ENCODE assay signal across 8 cellular contexts in genomic region chr4:118836763-118837507, GRCh38. TPM values are rescaled to one million over a fixed set of nuclear protein-coding genes. Genes with fewer than 3 reads are reported as not detected.
DNase-seq lines count a peak whose midpoint lies in the region; ATAC-seq and TF ChIP-seq lines count a peak whose summit lies in the region.

No MANE protein-coding gene starts in this region.

- peaks cover 2% of the 10 kb centered on the region for H3K36me3 ChIP-seq in kidney epithelial cell (ENCODE audit: control insufficient read depth, insufficient read depth, low read length)
- H3K36me3 ChIP-seq in thymus (ENCODE audit: control insufficient read depth, insufficient read depth), result no peaks in the 10 kb centered on the region

- WGBS in thymus, result 63% methylated on average over 8 of the region's 8 CpGs

- CTCF ChIA-PET in activated CD8-positive, alpha-beta memory T cell treated with anti-CD3 and anti-CD28 coated beads, Interleukin-2, amount 10 ng/mL, durations not matched to agents 7 days and 5 days (lab: Charles Lee), result interaction anchor here (0.9 to 1.7 kb wide), 5 partner anchors 9 to 65 kb away, joined by 3 to 10 read pairs (median 3); no protein-coding TSS in a partner anchor

- no peaks in the 10 kb centered on the region for H3K27me3 ChIP-seq in kidney epithelial cell (ENCODE audit: control insufficient read depth, insufficient read depth, low read length)
- no peaks in the 10 kb centered on the region for H3K27me3 ChIP-seq in thymus (ENCODE audit: control insufficient read depth, insufficient read depth)

- peaks cover 8% of the 10 kb centered on the region for H3K4me1 ChIP-seq in thymus (ENCODE audit: control insufficient read depth, insufficient read depth, low read length)

- H3K9me3 Mint-ChIP-seq in activated CD8-positive, alpha-beta memory T cell treated with anti-CD3 and anti-CD28 coated beads, Interleukin-2, amount 10 ng/mL, durations not matched to agents 7 days and 5 days (ENCODE audit: low read depth), result no peaks in the 10 kb centered on the region
- no peaks in the 10 kb centered on the region for H3K9me3 Mint-ChIP-seq in activated naive CD8-positive, alpha-beta T cell (ENCODE audit: low read depth)

- peak overlapping the region; percentile 89 for H3K4me3 ChIP-seq in kidney epithelial cell (ENCODE audit: low read depth, low read length)
- H3K4me3 ChIP-seq in thymus (ENCODE audit: low read length), result peak overlapping the region; percentile 94

- peak overlapping the region; percentile 97 for H3K27ac Mint-ChIP-seq in activated CD8-positive, alpha-beta memory T cell treated with anti-CD3 and anti-CD28 coated beads, Interleukin-2, amount 10 ng/mL, durations not matched to agents 7 days and 5 days
- peak overlapping the region; percentile 99 for H3K27ac Mint-ChIP-seq in activated naive CD8-positive, alpha-beta T cell

- H3K4me1 Mint-ChIP-seq in activated CD8-positive, alpha-beta memory T cell treated with anti-CD3 and anti-CD28 coated beads, Interleukin-2, amount 10 ng/mL, durations not matched to agents 7 days and 5 days, result peaks cover 30% of the 10 kb centered on the region
- peaks cover 29% of the 10 kb centered on the region for H3K4me1 Mint-ChIP-seq in activated naive CD8-positive, alpha-beta T cell (ENCODE audit: low read depth)

- peaks cover 16% of the 10 kb centered on the region for H3K36me3 Mint-ChIP-seq in activated CD8-positive, alpha-beta memory T cell treated with anti-CD3 and anti-CD28 coated beads, Interleukin-2, amount 10 ng/mL, durations not matched to agents 7 days and 5 days
- peaks cover 8% of the 10 kb centered on the region for H3K36me3 Mint-ChIP-seq in activated naive CD8-positive, alpha-beta T cell

- peak overlapping the region; percentile 99 for H3K4me3 Mint-ChIP-seq in activated CD8-positive, alpha-beta memory T cell treated with anti-CD3 and anti-CD28 coated beads, Interleukin-2, amount 10 ng/mL, durations not matched to agents 7 days and 5 days
- H3K4me3 Mint-ChIP-seq in activated naive CD8-positive, alpha-beta T cell, result peak overlapping the region; percentile 100

- H3K9me3 ChIP-seq in thymus (ENCODE audit: control insufficient read depth), result no peaks in the 10 kb centered on the region

- H3K27me3 Mint-ChIP-seq in activated CD8-positive, alpha-beta memory T cell treated with anti-CD3 and anti-CD28 coated beads, Interleukin-2, amount 10 ng/mL, durations not matched to agents 7 days and 5 days, result no peaks in the 10 kb centered on the region
- H3K27me3 Mint-ChIP-seq in activated naive CD8-positive, alpha-beta T cell, result no peaks in the 10 kb centered on the region

- TF ChIP-seq CTCF in kidney epithelial cell (IDR thresholded peaks at IDR 0.05; ENCODE audit: insufficient read depth, low read length, poor library complexity, severe bottlenecking), result no peak

- H3K27ac ChIP-seq in thymus (ENCODE audit: low read depth), result no peak overlapping the region

- DNase-seq in activated CD8-positive, alpha-beta memory T cell treated with anti-CD3 and anti-CD28 coated beads, Interleukin-2, amount 10 ng/mL, durations not matched to agents 7 days and 5 days, result no peak
- no peak for DNase-seq in activated CD8-positive, alpha-beta memory T cell treated with anti-CD3 and anti-CD28 coated beads for 24 hours
- DNase-seq in kidney epithelial cell (ENCODE audit: low read depth) (no peak), pons (ENCODE audit: low spot score) (no peak), OCI-M1 (lab: John Stamatoyannopoulos, UW) (no peak), activated gamma-delta T cell treated with Interleukin-2 at 50 U/mL for 16 hours (no peak)

- no peak for ATAC-seq in activated CD8-positive, alpha-beta memory T cell treated with anti-CD3 and anti-CD28 coated beads, Interleukin-2, amount 10 ng/mL, durations not matched to agents 7 days and 5 days

RNA-seq across cellular contexts. Expression of gene SEC24D, which starts 1.0 kb away (rescaled TPM):
- total RNA-seq in activated CD8-positive, alpha-beta memory T cell treated with anti-CD3 and anti-CD28 coated beads, Interleukin-2, amount 10 ng/mL, durations not matched to agents 7 days and 5 days, result 10 to 100 TPM; 40.3 to 40.6 TPM
- 48.5 and 52.4 TPM in 2 replicates for total RNA-seq in kidney epithelial cell
- polyA plus RNA-seq in thymus, result 20.9 TPM

RNA-seq across cellular contexts. Expression of gene SYNPO2, which starts 51.7 kb away (rescaled TPM):
- total RNA-seq in activated CD8-positive, alpha-beta memory T cell treated with anti-CD3 and anti-CD28 coated beads, Interleukin-2, amount 10 ng/mL, durations not matched to agents 7 days and 5 days, result 1 to 10 TPM in 1 of 2 experiments, under 1 TPM in 1; 0.89 to 1.0 TPM
- total RNA-seq in kidney epithelial cell, result 0.42 and 0.68 TPM in 2 replicates
- polyA plus RNA-seq in thymus, result 31.3 TPM
